In genomic region chr16:66578596-66579531, GRCh38 we compare ENCODE assay signal across 2 cellular contexts.
TF ChIP-seq lines count a peak whose summit lies in the region.

Gene CMTM2, plus strand, starts transcription at chr16:66579463. Its CDS starts 145 bp downstream, at chr16:66579608.

TF ChIP-seq in liver, 16 proteins besides CTCF, POLR2A, EP300 and RAD21:
- TF ChIP-seq FOXA1 (IDR thresholded peaks at IDR 0.05): no peak
- no peak for TF ChIP-seq REST (IDR thresholded peaks at IDR 0.05)
- TF ChIP-seq JUND (IDR thresholded peaks at IDR 0.05): no peak
- no peak for TF ChIP-seq TAF1 (conservative IDR thresholded peaks at IDR 0.05)
- no peak for TF ChIP-seq ATF3 (IDR thresholded peaks at IDR 0.05)
- no peak for TF ChIP-seq FOXA2 (IDR thresholded peaks at IDR 0.05)
- no peak for TF ChIP-seq HNF4G (IDR thresholded peaks at IDR 0.05)
- TF ChIP-seq EGR1 (IDR thresholded peaks at IDR 0.05; ENCODE audit: low read depth in 2 of 2): no peak
- TF ChIP-seq GABPA (IDR thresholded peaks at IDR 0.05 in 1 of 2, conservative IDR thresholded peaks at IDR 0.05 in 1 of 2): no peak
- TF ChIP-seq YY1 (IDR thresholded peaks at IDR 0.05): no peak
- TF ChIP-seq SP1 (IDR thresholded peaks at IDR 0.05): no peak
- TF ChIP-seq NR2F2 (IDR thresholded peaks at IDR 0.05): no peak
- no peak for TF ChIP-seq MAX (IDR thresholded peaks at IDR 0.05)
- no peak for TF ChIP-seq ZBTB33 (IDR thresholded peaks at IDR 0.05)
- no peak for TF ChIP-seq RXRA (IDR thresholded peaks at IDR 0.05)
- no peak for TF ChIP-seq HNF4A (conservative IDR thresholded peaks at IDR 0.05)

TF ChIP-seq in HepG2, 621 proteins besides CTCF, POLR2A, EP300 and RAD21:
- TF ChIP-seq TCF7L2 (IDR thresholded peaks at IDR 0.05; ENCODE audit: low read depth, low read length) (no peak), ARHGAP35 (CRISPR knock-in tag; IDR thresholded peaks at IDR 0.05; ENCODE audit: borderline replicate concordance) (no peak), GATAD2A (CRISPR knock-in tag; IDR thresholded peaks at IDR 0.05) (no peak), PHB2 (IDR thresholded peaks at IDR 0.05; ENCODE audit: partially characterized antibody) (no peak), KDM1A (CRISPR knock-in tag; IDR thresholded peaks at IDR 0.05) (no peak), ZBTB21 (CRISPR knock-in tag; IDR thresholded peaks at IDR 0.05) (no peak), SRY (CRISPR knock-in tag; IDR thresholded peaks at IDR 0.05) (no peak), NCOA5 (CRISPR knock-in tag; IDR thresholded peaks at IDR 0.05) (no peak), HMGXB3 (CRISPR knock-in tag; IDR thresholded peaks at IDR 0.05; ENCODE audit: borderline replicate concordance) (no peak), ZNF234 (CRISPR knock-in tag; conservative IDR thresholded peaks at IDR 0.05) (no peak), ZNF3 (CRISPR knock-in tag; IDR thresholded peaks at IDR 0.05) (no peak), SNAI1 (CRISPR knock-in tag; IDR thresholded peaks at IDR 0.05; ENCODE audit: borderline replicate concordance) (no peak), AGO1 (IDR thresholded peaks at IDR 0.05; ENCODE audit: low read depth, low read length, poor library complexity, severe bottlenecking) (no peak), MYPOP (CRISPR knock-in tag; IDR thresholded peaks at IDR 0.05) (no peak), HMG20A (CRISPR knock-in tag; IDR thresholded peaks at IDR 0.05; ENCODE audit: borderline replicate concordance) (no peak), MAZ (IDR thresholded peaks at IDR 0.05; ENCODE audit: borderline replicate concordance, low read depth, low read length) (no peak), MAZ (CRISPR knock-in tag; IDR thresholded peaks at IDR 0.05; ENCODE audit: low read depth) (no peak), ZNF460 (CRISPR knock-in tag; IDR thresholded peaks at IDR 0.05; ENCODE audit: borderline replicate concordance) (no peak), ATF7-NPFF (CRISPR knock-in tag; IDR thresholded peaks at IDR 0.05; ENCODE audit: low read depth) (no peak), AGO2 (optimal IDR thresholded peaks at IDR 0.05; ENCODE audit: low read depth, low read length) (no peak), ZNF777 (CRISPR knock-in tag; IDR thresholded peaks at IDR 0.05) (no peak)
TF ChIP-seq in HepG2: peak in this region for 0.
